In genomic region chr6:160254467-160255312, GRCh38 we compare ENCODE assay signal across 17 cellular contexts. TPM values are rescaled to one million over a fixed set of nuclear protein-coding genes. Genes with fewer than 3 reads are reported as not detected.
A peak's percentile ranks its signal among the peaks of the same experiment; 100 is the strongest.
DNase-seq lines count a peak whose midpoint lies in the region; ATAC-seq and TF ChIP-seq lines count a peak whose summit lies in the region.
"Had no signal": no experiment of that assay in that cellular context is flagged by ENCODE, and none has a peak within 500 bp of the region (broad histone marks: within the 10 kb centered on the region; RNA-seq: fewer than 3 reads in every experiment).

No MANE protein-coding gene starts in this region.

- no peaks in the 10 kb centered on the region for H3K9me2 ChIP-seq in PC-9 (ENCODE audit: insufficient read depth)
- H3K9me2 ChIP-seq: SK-N-SH had no signal

- DNase-seq in PC-9 (peak in 1 of 2 experiments; percentile 69), iPS-NIHi7 (ENCODE audit: extremely low spot score) (peak; percentile 44), renal cortical epithelial cell (ENCODE audit: low read depth) (peak; percentile 100), posterior cingulate gyrus (no peak), midbrain (lab: John Stamatoyannopoulos, UW) (no peak)
- no peak for DNase-seq in effector CD8-positive, alpha-beta T cell (lab: John Stamatoyannopoulos, UW)
- DNase-seq: anterior cingulate cortex; BE2C; DND-41; NCI-H1436; NCI-H446; SK-N-SH; stimulated activated CD4-positive, alpha-beta T cell treated with anti-CD3 and anti-CD28 coated beads, Interleukin-12 subunit alpha, Interleukin-12 subunit beta, amount 100 ng/mL, for 4 hours had no signal

- H3K4me2 ChIP-seq in PC-9 = peak overlapping the region; percentile 53
- H3K4me2 ChIP-seq: SK-N-SH had no signal

- no peak overlapping the region for H2AFZ ChIP-seq in PC-9

- BruUV-seq in PC-9 (replicated peaks; lab: Mats Ljungman, UMichigan) = no TSS peak

- no peaks in the 10 kb centered on the region for H3K9me3 ChIP-seq in PC-9 (ENCODE audit: insufficient read depth, low read depth)
- H3K9me3 ChIP-seq: BE2C, SK-N-SH had no signal

- CTCF ChIA-PET in PC-9 (lab: Charles Lee) = no interaction called here

- H3K27ac ChIP-seq in PC-9 = peak overlapping the region; percentile 41; the same call in 1 of the 2 replicates

- H3K27me3 ChIP-seq in PC-9 (ENCODE audit: insufficient read depth, low read depth) = no peaks in the 10 kb centered on the region
- H3K27me3 ChIP-seq: BE2C had no signal

- peaks cover 31% of the 10 kb centered on the region for H3K4me1 ChIP-seq in PC-9 (replicated peaks; ENCODE audit: insufficient read depth)
- H3K4me1 ChIP-seq: BE2C had no signal

- no peak for TF ChIP-seq CTCF in PC-9 (conservative IDR thresholded peaks at IDR 0.05)

- H3K79me2 ChIP-seq in PC-9 (ENCODE audit: low read depth) = no peaks in the 10 kb centered on the region

- POLR2A ChIA-PET in PC-9 (lab: Charles Lee; ENCODE audit: unreplicated experiment) = no interaction called here

- no peaks in the 10 kb centered on the region for H3K36me3 ChIP-seq in PC-9 (ENCODE audit: low read depth)
- H3K36me3 ChIP-seq: BE2C had no signal

- intact Hi-C loops in PC-9 (cut with micrococcal nuclease; ENCODE audit: unreplicated experiment) = no loop called here
- intact Hi-C loops in posterior cingulate gyrus (cut with DNase I) = no loop called here

- peaks cover 12% of the 10 kb centered on the region; the same call in 1 of the 2 replicates for H3F3A ChIP-seq in PC-9 (ENCODE audit: insufficient read depth, low read depth)

- H3K4me3 ChIP-seq in PC-9 = no peak overlapping the region

- ATAC-seq in GM21619 (IDR thresholded peaks at IDR 0.05; ENCODE audit: unreplicated experiment) = peak; percentile 39
- no peak for ATAC-seq in GM18861 (IDR thresholded peaks at IDR 0.05; ENCODE audit: unreplicated experiment)

- H4K20me1 ChIP-seq in PC-9 (ENCODE audit: insufficient read depth) = no peaks in the 10 kb centered on the region

RNA-seq across cellular contexts. Expression of gene SLC22A2, which starts 3.9 kb away (rescaled TPM):
- not detected in 2 replicates for total RNA-seq in PC-9 (2021)
- total RNA-seq in renal cortical epithelial cell = 5.3 and 20.3 TPM in 2 replicates
- total RNA-seq: activated T-helper 2 cell treated with anti-CD3 and anti-CD28 coated beads, Interferon-gamma antibody, Interleukin-2, Interleukin-4, amounts not matched to agents 10 μg/mL and 5 μg/mL and 100 μg/mL, durations not matched to agents 14 hours and 24 hours and 36 hours; omental fat pad had no signal

Comparison
In these comparisons a context has a peak if more than half of its experiments do, and no peak if none do; other contexts are left out.
1. DNase-seq: peak in iPS-NIHi7 (single experiment) and renal cortical epithelial cell (single experiment); none in posterior cingulate gyrus (0 of 10), effector CD8-positive, alpha-beta T cell (single experiment) and midbrain (single experiment).